ENCODE assay signal across 2 cellular contexts in genomic region chr19:447816-448546, GRCh38.
TF ChIP-seq lines count a peak whose summit lies in the region.

No MANE protein-coding gene starts in this region.

TF ChIP-seq in PFSK-1, 5 proteins besides CTCF, POLR2A, EP300 and RAD21:
- TF ChIP-seq FOXP2 (optimal IDR thresholded peaks at IDR 0.05; ENCODE audit: borderline replicate concordance, extremely low read depth, extremely low read length, insufficient read depth) (peak; percentile 84), SIN3A (IDR thresholded peaks at IDR 0.05; ENCODE audit: borderline replicate concordance, insufficient read depth, low read length) (no peak), REST (IDR thresholded peaks at IDR 0.05; ENCODE audit: insufficient read depth in 1 of 2, low read depth in 2 of 2, low read length in 2 of 2) (no peak), TAF1 (IDR thresholded peaks at IDR 0.05; ENCODE audit: borderline replicate concordance, insufficient read depth, low read length) (no peak)
TF ChIP-seq in PFSK-1: peak in this region for 1.

TF ChIP-seq in HepG2, 621 proteins besides CTCF, POLR2A, EP300 and RAD21:
- TF ChIP-seq ZNF333 (CRISPR knock-in tag; IDR thresholded peaks at IDR 0.05; ENCODE audit: borderline replicate concordance) (no peak), HNF4A (CRISPR knock-in tag; IDR thresholded peaks at IDR 0.05) (no peak), ZNF687 (CRISPR knock-in tag; IDR thresholded peaks at IDR 0.05) (peak; percentile 37)
TF ChIP-seq in HepG2: peak in this region for 1.
